8 cellular contexts compared by ENCODE assay signal in genomic region chr6:73579389-73579788, GRCh38. TPM values are rescaled to one million over a fixed set of nuclear protein-coding genes. Genes with fewer than 3 reads are reported as not detected.
DNase-seq lines count a peak whose midpoint lies in the region; ATAC-seq, FAIRE-seq and TF ChIP-seq lines count a peak whose summit lies in the region.

No MANE protein-coding gene starts in this region.

- peaks cover 22% of the 10 kb centered on the region for H3K4me1 ChIP-seq in CD4-positive, alpha-beta memory T cell (ENCODE audit: insufficient read depth, low read length)
- H3K4me1 ChIP-seq in duodenal mucosa (ENCODE audit: control insufficient read depth in 1 of 2, insufficient read depth in 2 of 2, low read length in 2 of 2) = peaks cover 10 to 17% of the 10 kb centered on the region in 2 donors

- no peaks in the 10 kb centered on the region for H3K27me3 Mint-ChIP-seq in CD4-positive, alpha-beta memory T cell
- no peaks in the 10 kb centered on the region for H3K27me3 Mint-ChIP-seq in natural killer cell treated with Interleukin-12 subunit alpha and Interleukin-12 subunit beta and Interleukin-15 and Interleukin-18, amount 100 ng/mL, for 72 hours

- H3K27ac ChIP-seq in CD4-positive, alpha-beta memory T cell (ENCODE audit: low read depth, low read length) = peak overlapping the region; percentile 54
- peak overlapping the region; percentile 53 for H3K27ac ChIP-seq in duodenal mucosa (ENCODE audit: low read depth, low read length)

- no peaks in the 10 kb centered on the region for H3K9me3 ChIP-seq in CD4-positive, alpha-beta memory T cell (ENCODE audit: control insufficient read depth in 1 of 2, low read length in 2 of 2)
- H3K9me3 ChIP-seq in duodenal mucosa (ENCODE audit: control insufficient read depth in 1 of 2, low read length in 2 of 2) = no peaks in the 10 kb centered on the region

- CTCF ChIA-PET in CD4-positive, alpha-beta memory T cell (lab: Charles Lee; ENCODE audit: partially characterized antibody) = interaction anchor here (0.6 to 1.8 kb wide), 10 partner anchors 11 to 190 kb away, joined by 3 to 15 read pairs (median 3); no protein-coding TSS in a partner anchor

- FAIRE-seq in GM19239 (lab: Jason Lieb, UNC) = no peak

- intact Hi-C loops in CD4-positive, alpha-beta memory T cell (cut with micrococcal nuclease) = no loop called here

- no peaks in the 10 kb centered on the region for H3K27me3 ChIP-seq in CD4-positive, alpha-beta memory T cell (ENCODE audit: insufficient read depth, low read length)
- H3K27me3 ChIP-seq in duodenal mucosa (ENCODE audit: control insufficient read depth in 1 of 2, insufficient read depth in 2 of 2, low read length in 2 of 2) = no peaks in the 10 kb centered on the region

- no peak overlapping the region for H3K4me3 ChIP-seq in CD4-positive, alpha-beta memory T cell (ENCODE audit: low read length in 2 of 2)
- H3K4me3 ChIP-seq in duodenal mucosa (ENCODE audit: low read depth in 1 of 2, low read length in 2 of 2) = no peak overlapping the region

- in situ Hi-C loops in KBM-7 (cut with MboI; ENCODE audit: low pct_unique_long_range_greater_than_20kb, low sequenced_read_pairs) = no loop called here

- TF ChIP-seq POLR2A in GM18505 (IDR thresholded peaks at IDR 0.05; ENCODE audit: borderline replicate concordance, extremely low read depth, insufficient read depth, insufficient read length) = no peak

- peak overlapping the region in 1 of 8 donors; percentile 65 for H3K4me3 Mint-ChIP-seq in CD4-positive, alpha-beta memory T cell
- H3K4me3 Mint-ChIP-seq in natural killer cell treated with Interleukin-12 subunit alpha and Interleukin-12 subunit beta and Interleukin-15 and Interleukin-18, amount 100 ng/mL, for 72 hours = peak overlapping the region; percentile 32

- peak in 1 of 5 donors; percentile 33 for DNase-seq in CD4-positive, alpha-beta memory T cell
- DNase-seq in LoVo (ENCODE audit: low spot score) (peak; percentile 43), GM19239 (ENCODE audit: insufficient read length, low spot score) (no peak), KBM-7 (no peak)
- no peak for DNase-seq in natural killer cell treated with Interleukin-12 subunit alpha and Interleukin-12 subunit beta and Interleukin-15 and Interleukin-18, amount 100 ng/mL, for 72 hours (ENCODE audit: low spot score)

- POLR2A ChIA-PET in CD4-positive, alpha-beta memory T cell (lab: Charles Lee; ENCODE audit: partially characterized antibody) = interaction anchor here (1.0 to 2.6 kb wide), 7 partner anchors 10 to 128 kb away, joined by 3 to 98 read pairs (median 7); partner anchors contain the start of genes EEF1A1 and SLC17A5

- H3K9ac ChIP-seq in duodenal mucosa (ENCODE audit: low read depth in 1 of 2, low read length in 2 of 2) = no peak overlapping the region

- peaks cover 0 to 3% of the 10 kb centered on the region in 2 donors for H3K36me3 Mint-ChIP-seq in CD4-positive, alpha-beta memory T cell
- peaks cover 16% of the 10 kb centered on the region for H3K36me3 Mint-ChIP-seq in natural killer cell treated with Interleukin-12 subunit alpha and Interleukin-12 subunit beta and Interleukin-15 and Interleukin-18, amount 100 ng/mL, for 72 hours

- H3K36me3 ChIP-seq in CD4-positive, alpha-beta memory T cell (ENCODE audit: insufficient read depth, low read length) = no peaks in the 10 kb centered on the region
- no peaks in the 10 kb centered on the region for H3K36me3 ChIP-seq in duodenal mucosa (ENCODE audit: control insufficient read depth in 1 of 2, insufficient read depth in 2 of 2, low read length in 2 of 2)

- H3K4me1 Mint-ChIP-seq in CD4-positive, alpha-beta memory T cell = peaks cover 6 to 27% (median 14%) of the 10 kb centered on the region in 4 donors
- H3K4me1 Mint-ChIP-seq in natural killer cell treated with Interleukin-12 subunit alpha and Interleukin-12 subunit beta and Interleukin-15 and Interleukin-18, amount 100 ng/mL, for 72 hours (ENCODE audit: low read depth in 2 of 2) = peaks cover 13 to 16% of the 10 kb centered on the region in 2 donors

- peak overlapping the region in 5 of 7 donors; percentile 73 to 97 (median 87) for H3K27ac Mint-ChIP-seq in CD4-positive, alpha-beta memory T cell
- peak overlapping the region; percentile 86 to 91 for H3K27ac Mint-ChIP-seq in natural killer cell treated with Interleukin-12 subunit alpha and Interleukin-12 subunit beta and Interleukin-15 and Interleukin-18, amount 100 ng/mL, for 72 hours

- no peak for ATAC-seq in natural killer cell treated with Interleukin-12 subunit alpha and Interleukin-12 subunit beta and Interleukin-15 and Interleukin-18, amount 100 ng/mL, for 72 hours
- ATAC-seq in GM18870 (IDR thresholded peaks at IDR 0.05; ENCODE audit: unreplicated experiment) = no peak
- ATAC-seq in GM18505 (IDR thresholded peaks at IDR 0.05; ENCODE audit: unreplicated experiment) = no peak

- peaks cover 0 to 9% (median 4%) of the 10 kb centered on the region in 8 donors for H3K9me3 Mint-ChIP-seq in CD4-positive, alpha-beta memory T cell
- peaks cover 3% of the 10 kb centered on the region for H3K9me3 Mint-ChIP-seq in natural killer cell treated with Interleukin-12 subunit alpha and Interleukin-12 subunit beta and Interleukin-15 and Interleukin-18, amount 100 ng/mL, for 72 hours

RNA-seq across cellular contexts. Expression of gene EEF1A1, which starts 58.6 kb away (rescaled TPM):
- total RNA-seq in CD4-positive, alpha-beta memory T cell = over 10,000 TPM; 15,632 to 16,691 TPM
- over 10,000 TPM; 10,358 to 12,185 TPM for polyA plus RNA-seq in CD4-positive, alpha-beta memory T cell
- 1,000 to 10,000 TPM; 4,705 to 6,056 TPM for total RNA-seq in natural killer cell treated with Interleukin-12 subunit alpha and Interleukin-12 subunit beta and Interleukin-15 and Interleukin-18, amount 100 ng/mL, for 72 hours
